In the genomic region with DNA sequence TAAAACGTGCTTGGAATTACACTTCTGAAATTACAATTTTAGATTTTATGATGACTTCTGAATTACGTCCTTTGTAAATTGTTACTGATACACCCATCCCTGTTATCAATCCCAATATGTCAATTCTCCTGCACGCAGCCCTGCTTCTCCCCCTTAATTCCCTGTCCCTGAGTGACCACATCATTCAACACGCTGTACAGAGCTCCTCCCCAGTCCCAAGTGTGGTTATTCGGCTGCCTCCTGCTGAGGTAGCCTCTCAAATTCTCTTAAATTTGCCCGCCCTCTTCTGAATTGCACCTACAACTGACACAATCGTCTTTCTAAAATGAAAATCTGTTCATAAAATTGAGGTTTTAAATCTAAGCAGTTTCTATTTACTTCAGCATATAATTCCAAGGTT, we compare ENCODE assay signal across 11 cellular contexts. TPM values are rescaled to one million over a fixed set of nuclear protein-coding genes. Genes with fewer than 3 reads are reported as not detected.
DNase-seq lines count a peak whose midpoint lies in the region; ATAC-seq, FAIRE-seq and TF ChIP-seq lines count a peak whose summit lies in the region.
"Had no signal": no experiment of that assay in that cellular context is flagged by ENCODE, and none has a peak within 500 bp of the region (broad histone marks: within the 10 kb centered on the region; RNA-seq: fewer than 3 reads in every experiment).

No MANE protein-coding gene starts in this region.

- H3K4me3 ChIP-seq in GM23248 (peak overlapping the region; percentile 68), adipocyte (ENCODE audit: low read length) (peak overlapping the region; percentile 75), kidney (ENCODE audit: low read length in 2 of 2) (peak overlapping the region; percentile 31 to 53), stomach (peak overlapping the region; percentile 18 to 23 (median 20))

- H3K9me3 ChIP-seq in GM23248 (ENCODE audit: low read depth) (no peaks in the 10 kb centered on the region), adipocyte (ENCODE audit: control insufficient read depth, low read length) (no peaks in the 10 kb centered on the region), kidney (ENCODE audit: control insufficient read depth in 1 of 2, low read length in 2 of 2) (no peaks in the 10 kb centered on the region), stomach (no peaks in the 10 kb centered on the region)

- peak overlapping the region; percentile 85 for H2AFZ ChIP-seq in GM23248

- 17 to 20% methylated on average over 7 of the region's 7 CpGs for WGBS in GM23248 (ENCODE audit: low coverage in 1 of 2, low lambda C conversion rate in 2 of 2, missing lambda C conversion rate in 2 of 2), 2 experiments
- 50 to 66% (median 64%) methylated on average over 7 of the region's 7 CpGs for WGBS in stomach, 5 donors

- peaks cover 61% of the 10 kb centered on the region for H3K79me2 ChIP-seq in GM23248 (ENCODE audit: insufficient read depth)

- H3K27me3 ChIP-seq in GM23248 (replicated peaks; ENCODE audit: insufficient read depth) (no peaks in the 10 kb centered on the region), adipocyte (replicated peaks; ENCODE audit: control insufficient read depth, insufficient read depth, low read length) (no peaks in the 10 kb centered on the region), stomach (no peaks in the 10 kb centered on the region)

- intact Hi-C loops in kidney (cut with DNase I) = no loop called here
- intact Hi-C loops in stomach (cut with DNase I; ENCODE audit: low total_unique reads) = no loop called here

- H4K20me1 ChIP-seq in GM23248 (ENCODE audit: insufficient read depth) = no peaks in the 10 kb centered on the region

- H3K4me2 ChIP-seq in GM23248 (ENCODE audit: unreplicated experiment) = peak overlapping the region; percentile 76

- TF ChIP-seq CTCF in kidney (IDR thresholded peaks at IDR 0.05; ENCODE audit: borderline replicate concordance, extremely low read depth, insufficient read depth) (no peak), stomach (IDR thresholded peaks at IDR 0.05) (no peak)

- peaks cover 13% of the 10 kb centered on the region for H3F3A ChIP-seq in GM23248 (ENCODE audit: insufficient read depth)

- H3K9me2 ChIP-seq in GM23248 (ENCODE audit: insufficient read depth) = no peaks in the 10 kb centered on the region

- peaks cover 13% of the 10 kb centered on the region for H3K4me1 ChIP-seq in GM23248 (ENCODE audit: insufficient read depth)
- peaks cover 19% of the 10 kb centered on the region for H3K4me1 ChIP-seq in adipocyte (ENCODE audit: control insufficient read depth, insufficient read depth, low read length)
- no peaks in the 10 kb centered on the region for H3K4me1 ChIP-seq in kidney (ENCODE audit: control insufficient read depth in 1 of 2, insufficient read depth in 1 of 2, low read depth in 1 of 2, low read length in 2 of 2)
- peaks cover 0 to 19% (median 8%) of the 10 kb centered on the region in 4 donors for H3K4me1 ChIP-seq in stomach

- FAIRE-seq in kidney (lab: Jason Lieb, UNC) = no peak

- H3K36me3 ChIP-seq in GM23248 (ENCODE audit: low read depth) (peaks cover 30% of the 10 kb centered on the region), adipocyte (ENCODE audit: control insufficient read depth, insufficient read depth, low read length, severe bottlenecking) (peaks cover 30% of the 10 kb centered on the region), kidney (ENCODE audit: control insufficient read depth in 1 of 2, insufficient read depth in 2 of 2, low read length in 2 of 2) (no peaks in the 10 kb centered on the region), stomach (peaks cover 22 to 41% (median 36%) of the 10 kb centered on the region in 4 donors)

- in situ Hi-C loops in GM23248 (cut with MboI) = no loop called here

- H3K9ac ChIP-seq in GM23248 (peak overlapping the region; percentile 62), adipocyte (ENCODE audit: low read length) (peak overlapping the region; percentile 77), kidney (ENCODE audit: low read length in 2 of 2) (no peak overlapping the region)

- peak overlapping the region; percentile 40 for H3K27ac ChIP-seq in GM23248
- no peak overlapping the region for H3K27ac ChIP-seq in kidney (ENCODE audit: low read depth in 2 of 2, low read length in 2 of 2)
- H3K27ac ChIP-seq in stomach = peak overlapping the region in 3 of 5 donors; percentile 9 to 61 (median 52)
- H3K27ac ChIP-seq: SK-N-MC had no signal

- peak; percentile 32 for DNase-seq in GM23248
- DNase-seq in adipocyte (ENCODE audit: low read depth) = no peak
- no peak for DNase-seq in kidney
- DNase-seq in stomach = no peak
- no peak for DNase-seq in H4 (ENCODE audit: low spot score)
- DNase-seq: activated T-cell treated with anti-CD3 and anti-CD28 coated beads, Interleukin-2, amount 50 U/mL, for 24 hours; NK-92 treated with Interleukin-12 subunit alpha and Interleukin-12 subunit beta, amount 100 ng/mL, for 24 hours had no signal

- no peak for ATAC-seq in GM19328 (IDR thresholded peaks at IDR 0.05; ENCODE audit: unreplicated experiment)
- ATAC-seq in GM18502 (IDR thresholded peaks at IDR 0.05; ENCODE audit: poor library complexity, unreplicated experiment) = no peak

- TF ChIP-seq POLR2A in stomach (IDR thresholded peaks at IDR 0.05) = no peak

- no peak for TF ChIP-seq EP300 in stomach (IDR thresholded peaks at IDR 0.05)

RNA-seq across cellular contexts. Expression of a gene that starts 10.1 kb away (rescaled TPM):
- 21.2 and 25.3 TPM in 2 replicates for total RNA-seq in GM23248 (2014; rRNA removed; shearing (Covaris generic))
- polyA plus RNA-seq in GM23248 (2016; fragmentation: Nextera tagmentation; extraction: Ambion mirVana) (57.3 and 61.7 TPM in 2 replicates), kidney (ENCODE audit: insufficient read depth, low read depth, low replicate concordance) (1.9 TPM), stomach (10 to 100 TPM in 1 of 3 donors, 1 to 10 TPM in 2; 7.3 to 15.3 (median 7.4) TPM)
- total RNA-seq in kidney (18.1 TPM), stomach (10 to 100 TPM in 2 of 5 donors, 1 to 10 TPM in 3; 1.2 to 12.5 (median 9.5) TPM)
- 7.8 and 9.2 TPM in 2 replicates for total RNA-seq in H4 (2014; rRNA removed; shearing (Covaris generic))

RNA-seq across cellular contexts. Expression of a gene that starts 30.9 kb away (rescaled TPM):
- not detected in 2 replicates for total RNA-seq in GM23248 (2014; rRNA removed; shearing (Covaris generic))
- polyA plus RNA-seq in GM23248 (2016; fragmentation: Nextera tagmentation; extraction: Ambion mirVana) = 0.83 TPM in 1 of 2 replicates, not detected in the other
- total RNA-seq in kidney = 1.4 TPM
- not detected for polyA plus RNA-seq in kidney (ENCODE audit: insufficient read depth, low read depth, low replicate concordance)
- total RNA-seq in stomach = not detected
- under 1 TPM; 0.10 to 0.31 (median 0.19) TPM for polyA plus RNA-seq in stomach
- 0.12 TPM in 1 of 2 replicates, not detected in the other for total RNA-seq in H4 (2014; rRNA removed; shearing (Covaris generic))
- total RNA-seq: LHCN-M2 had no signal

Comparison
In these comparisons a context has a peak if more than half of its experiments do, and no peak if none do; other contexts are left out.
1. H3K27ac ChIP-seq: peak in GM23248 (single experiment) and stomach (3 of 5); none in kidney (0 of 2).
2. H3K4me3 ChIP-seq: peak in every context shown above with its lines; median percentile 75 in adipocyte; 68 in GM23248; 42 in kidney; 20 in stomach.
3. H3K9ac ChIP-seq: peak in GM23248 (single experiment) and adipocyte (single experiment); none in kidney (0 of 2).